12 cellular contexts compared by ENCODE assay signal in the genomic region with DNA sequence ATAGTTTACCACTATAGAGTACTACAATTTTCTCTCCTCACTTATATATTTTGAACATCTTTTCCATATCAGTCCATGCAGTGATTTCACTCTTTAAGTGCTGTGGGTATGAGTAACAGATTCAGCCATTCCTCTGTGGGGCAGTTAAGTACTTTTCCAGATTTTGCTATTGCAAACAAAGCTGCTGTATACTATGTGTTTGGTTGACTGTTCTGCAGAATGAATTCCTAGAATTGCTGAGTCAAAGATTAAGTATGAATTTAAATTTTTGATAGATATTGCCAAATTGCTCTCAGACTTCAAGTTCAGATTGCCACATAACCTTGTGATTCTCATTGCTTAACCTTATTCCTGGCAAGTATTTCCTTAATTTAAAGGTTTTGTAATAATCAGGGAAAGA. TPM values are rescaled to one million over a fixed set of nuclear protein-coding genes. Genes with fewer than 3 reads are reported as not detected.
DNase-seq lines count a peak whose midpoint lies in the region; ATAC-seq and TF ChIP-seq lines count a peak whose summit lies in the region.
"Had no signal": no experiment of that assay in that cellular context is flagged by ENCODE, and none has a peak within 500 bp of the region (broad histone marks: within the 10 kb centered on the region; RNA-seq: fewer than 3 reads in every experiment).

No MANE protein-coding gene starts in this region.

- no peak overlapping the region for H2AK5ac ChIP-seq in mesendoderm (ENCODE audit: low read length)

- H3K9ac ChIP-seq in mammary epithelial cell (ENCODE audit: insufficient read depth, low read length), result no peak overlapping the region
- H3K9ac ChIP-seq in mesendoderm (ENCODE audit: low read length), result no peak overlapping the region

- no peaks in the 10 kb centered on the region for H3K79me2 ChIP-seq in mammary epithelial cell (ENCODE audit: insufficient read depth, low read length)
- no peaks in the 10 kb centered on the region for H3K79me2 ChIP-seq in mesendoderm (ENCODE audit: control insufficient read depth, insufficient read depth, low read length)

- dilution Hi-C loops in mammary epithelial cell (cut with HindIII; ENCODE audit: low sequenced_read_pairs), result loop anchor here (5.0 to 10.0 kb wide), 2 partner anchors 40 to 157 kb away; partner anchors contain the start of gene PPA1

- intact Hi-C loops in mammary epithelial cell (cut with micrococcal nuclease), result no loop called here
- intact Hi-C loops in mucosa of descending colon (cut with DNase I, micrococcal nuclease), result no loop called here

- TF ChIP-seq CTCF in mammary epithelial cell (conservative IDR thresholded peaks at IDR 0.05 in 1 of 2, IDR thresholded peaks at IDR 0.05 in 1 of 2; ENCODE audit: extremely low read depth in 1 of 2, insufficient read depth in 1 of 2, low read depth in 1 of 2, low read length in 2 of 2), result no peak
- no peak for TF ChIP-seq CTCF in mucosa of descending colon (IDR thresholded peaks at IDR 0.05)

- H3K4me1 ChIP-seq in mammary epithelial cell (ENCODE audit: insufficient read depth, low read length), result no peaks in the 10 kb centered on the region
- peaks cover 3% of the 10 kb centered on the region for H3K4me1 ChIP-seq in mucosa of descending colon (ENCODE audit: low read depth)
- H3K4me1 ChIP-seq in mesendoderm (ENCODE audit: control insufficient read depth, low read depth, low read length), result no peaks in the 10 kb centered on the region

- H2BK15ac ChIP-seq in mesendoderm (replicated peaks; ENCODE audit: low read depth), result no peak overlapping the region

- TF ChIP-seq EP300 in Ishikawa (IDR thresholded peaks at IDR 0.05; ENCODE audit: borderline replicate concordance), result no peak

- no peak overlapping the region for H4K5ac ChIP-seq in mesendoderm (ENCODE audit: low read length)

- H3K36me3 ChIP-seq in mammary epithelial cell (ENCODE audit: insufficient read depth, low read length) (peaks cover 3% of the 10 kb centered on the region), mucosa of descending colon (ENCODE audit: low read depth) (no peaks in the 10 kb centered on the region), mesendoderm (ENCODE audit: control insufficient read depth, insufficient read depth, low read length) (no peaks in the 10 kb centered on the region)

- H3K4me2 ChIP-seq in mammary epithelial cell (ENCODE audit: insufficient read depth, low read depth, low read length) (no peak overlapping the region), mesendoderm (ENCODE audit: low read length) (no peak overlapping the region)

- peak; percentile 47 for ATAC-seq in mucosa of descending colon
- no peak for ATAC-seq in HG02798 (IDR thresholded peaks at IDR 0.05; ENCODE audit: poor library complexity, unreplicated experiment)
- ATAC-seq: effector memory CD8-positive, alpha-beta T cell had no signal

- H3K4ac ChIP-seq in mesendoderm (ENCODE audit: low read depth, low read length), result no peak overlapping the region

- H2BK120ac ChIP-seq in mesendoderm (ENCODE audit: low read depth, low read length), result no peak overlapping the region

- H4K20me1 ChIP-seq in mammary epithelial cell (ENCODE audit: insufficient read depth, low read length), result no peaks in the 10 kb centered on the region

- H2BK5ac ChIP-seq in mesendoderm (ENCODE audit: low read length), result no peak overlapping the region

- H4K8ac ChIP-seq in mesendoderm (ENCODE audit: low read depth, low read length), result no peak overlapping the region

- TF ChIP-seq RAD21 in Ishikawa (IDR thresholded peaks at IDR 0.05; ENCODE audit: low read depth), result no peak

- no peak overlapping the region for H3K23ac ChIP-seq in mesendoderm (ENCODE audit: low read length)

- H3K56ac ChIP-seq in mesendoderm (ENCODE audit: low read length), result no peak overlapping the region

- no peaks in the 10 kb centered on the region for H3K27me3 ChIP-seq in mammary epithelial cell (ENCODE audit: insufficient read depth, low read length)
- H3K27me3 ChIP-seq in mesendoderm (ENCODE audit: insufficient read depth, low read length, poor library complexity), result no peaks in the 10 kb centered on the region

- H3K4me3 ChIP-seq in mammary epithelial cell (replicated peaks in 1 of 3; ENCODE audit: insufficient read depth in 1 of 3, low read depth in 2 of 3, low read length in 3 of 3) (no peak overlapping the region), mucosa of descending colon (no peak overlapping the region), mesendoderm (ENCODE audit: low read length) (no peak overlapping the region)

- no TSS peak for BruUV-seq in mammary epithelial cell (replicated peaks; lab: Mats Ljungman, UMichigan)

- H3K27ac ChIP-seq in mammary epithelial cell (ENCODE audit: insufficient read depth, low read depth, low read length), result no peak overlapping the region
- no peak overlapping the region for H3K27ac ChIP-seq in mesendoderm (ENCODE audit: low read depth, low read length)

- CTCF ChIA-PET in mammary epithelial cell (lab: Charles Lee; ENCODE audit: low non-redundant PET), result no interaction called here

- no peaks in the 10 kb centered on the region for H3K79me1 ChIP-seq in mesendoderm (ENCODE audit: low read length)

- no peak overlapping the region for H3K18ac ChIP-seq in mesendoderm (ENCODE audit: low read length)

- H3K9me3 ChIP-seq in mammary epithelial cell (replicated peaks; ENCODE audit: insufficient read depth, low read length) (no peaks in the 10 kb centered on the region), mucosa of descending colon (no peaks in the 10 kb centered on the region)

- in situ Hi-C loops in mammary epithelial cell (cut with MboI; ENCODE audit: low sequenced_read_pairs in 2 of 2), result no loop called here

- H2AFZ ChIP-seq in mammary epithelial cell (ENCODE audit: low read depth, low read length), result no peak overlapping the region

- DNase-seq in AG08396 (ENCODE audit: low spot score) (peak; percentile 64), mammary epithelial cell (peak; percentile 66), mucosa of descending colon (no peak), cortex of kidney (lab: John Stamatoyannopoulos, UW) (no peak), mesendoderm (no peak)
- DNase-seq in activated CD8-positive, alpha-beta memory T cell treated with anti-CD3 and anti-CD28 coated beads, Interleukin-2, amount 50 U/mL, for 4 hours, result no peak
- DNase-seq: activated T-cell treated with anti-CD3 and anti-CD28 coated beads for 4 hours; effector memory CD8-positive, alpha-beta T cell; NCI-H187 treated with DMSO at 0.1 percent for 48 hours; stimulated activated CD4-positive, alpha-beta T cell treated with anti-CD3 and anti-CD28 coated beads, Interleukin-4, amount 100 ng/mL, for 4 hours had no signal

TF ChIP-seq in Ishikawa, 13 proteins besides CTCF, POLR2A, EP300 and RAD21:
- TF ChIP-seq YY1 (IDR thresholded peaks at IDR 0.05; ENCODE audit: low read depth) (no peak), CEBPB (IDR thresholded peaks at IDR 0.05) (0 out of 2 replicates have a peak, but pooled peaks have one; percentile 2)

RNA-seq across cellular contexts. Expression of gene SAR1A, which starts 21.6 kb away (rescaled TPM):
- total RNA-seq in mammary epithelial cell, result 100 to 1,000 TPM; 116 to 133 TPM
- polyA plus RNA-seq in mammary epithelial cell, result 31.7 TPM
- polyA minus RNA-seq in mammary epithelial cell, result 414 TPM
- 100 to 1,000 TPM in 1 of 3 donors, 10 to 100 TPM in 2; 77.5 to 102 (median 78.1) TPM for total RNA-seq in mucosa of descending colon
- 69.5 TPM for polyA plus RNA-seq in mesendoderm (2013, experiment 1 of 2)
- polyA plus RNA-seq in mesendoderm (2013, experiment 2 of 2), result 69.3 TPM

RNA-seq across cellular contexts. Expression of gene PPA1, which starts 41.3 kb away (rescaled TPM):
- total RNA-seq in mammary epithelial cell (100 to 1,000 TPM; 170 to 218 TPM), mucosa of descending colon (100 to 1,000 TPM in 2 of 3 donors, 10 to 100 TPM in 1; 97.1 to 166 (median 100) TPM)
- 181 TPM for polyA plus RNA-seq in mammary epithelial cell
- polyA minus RNA-seq in mammary epithelial cell, result 51.6 TPM
- polyA plus RNA-seq in mesendoderm (2013, experiment 1 of 2), result 164 TPM
- polyA plus RNA-seq in mesendoderm (2013, experiment 2 of 2), result 166 TPM

RNA-seq across cellular contexts. Expression of gene TYSND1, which starts 45.4 kb away (rescaled TPM):
- 10 to 100 TPM; 21.7 to 30.3 TPM for total RNA-seq in mammary epithelial cell
- 13.7 TPM for polyA plus RNA-seq in mammary epithelial cell
- polyA minus RNA-seq in mammary epithelial cell, result 14.2 TPM
- total RNA-seq in mucosa of descending colon, result 10 to 100 TPM; 15.3 to 19.7 (median 15.8) TPM
- polyA plus RNA-seq in mesendoderm (2013, experiment 1 of 2), result 5.9 TPM
- polyA plus RNA-seq in mesendoderm (2013, experiment 2 of 2), result 6.1 TPM

RNA-seq across cellular contexts. Expression of gene AIFM2, which starts 59.3 kb away (rescaled TPM):
- total RNA-seq in mammary epithelial cell, result 1 to 10 TPM; 4.3 to 7.8 TPM
- polyA plus RNA-seq in mammary epithelial cell, result 4.9 TPM
- 1.9 TPM for polyA minus RNA-seq in mammary epithelial cell
- 10 to 100 TPM; 21.0 to 23.0 (median 22.7) TPM for total RNA-seq in mucosa of descending colon
- 3.0 TPM for polyA plus RNA-seq in mesendoderm (2013, experiment 1 of 2)
- polyA plus RNA-seq in mesendoderm (2013, experiment 2 of 2), result 2.9 TPM

Comparison
In these comparisons a context has a peak if more than half of its experiments do, and no peak if none do; other contexts are left out.
1. DNase-seq: peak in AG08396 (single experiment) and mammary epithelial cell (single experiment); none in mucosa of descending colon (0 of 3), activated CD8-positive, alpha-beta memory T cell treated with anti-CD3 and anti-CD28 coated beads, Interleukin-2, amount 50 U/mL, for 4 hours (single experiment), cortex of kidney (single experiment) and mesendoderm (single experiment).